Comparison of ENCODE assay signal across 20 cellular contexts in the genomic region with DNA sequence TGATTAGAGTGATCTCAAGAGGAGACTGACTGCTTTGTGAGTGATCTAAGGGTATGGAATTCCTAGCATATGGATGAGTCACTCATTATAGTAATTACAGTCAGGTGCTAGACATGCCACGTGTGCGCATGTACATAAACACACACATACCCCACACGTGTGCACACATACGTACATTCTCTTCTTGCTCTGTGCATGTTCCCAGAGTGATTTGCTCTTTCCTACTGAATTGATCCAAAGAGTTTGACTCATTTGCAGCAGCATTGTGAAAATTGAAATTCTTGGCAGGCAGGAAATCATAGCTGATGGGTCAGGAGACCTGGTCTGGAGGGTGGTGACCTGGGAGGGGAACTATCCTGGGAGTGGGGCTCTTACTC.
DNase-seq lines count a peak whose midpoint lies in the region; ATAC-seq and TF ChIP-seq lines count a peak whose summit lies in the region.
"Had no signal": no experiment of that assay in that cellular context is flagged by ENCODE, and none has a peak within 500 bp of the region (broad histone marks: within the 10 kb centered on the region; RNA-seq: fewer than 3 reads in every experiment).

No MANE protein-coding gene starts in this region.

- peaks cover 16% of the 10 kb centered on the region for H3K4me1 Mint-ChIP-seq in T-helper 17 cell
- H3K4me1 Mint-ChIP-seq in stimulated activated effector memory CD8-positive, alpha-beta T cell treated with anti-CD3 and anti-CD28 coated beads, Interleukin-12 subunit alpha, Interleukin-12 subunit beta, amount 100 ng/mL, for 72 hours: peaks cover 30% of the 10 kb centered on the region

- 93% methylated on average over 4 of the region's 4 CpGs for WGBS in thyroid gland, 2 donors

- peak overlapping the region; percentile 33 for H3K4me2 ChIP-seq in fibroblast of lung (ENCODE audit: extremely low read depth, insufficient read depth, low read length)

- DNase-seq in ELR (ENCODE audit: low read depth) (peak; percentile 46), T-helper 17 cell (no peak), fibroblast of lung (ENCODE audit: low read depth in 2 of 2) (peak; percentile 31 to 44), cerebellar nuclear complex (lab: John Stamatoyannopoulos, UW) (no peak), NCI-H146 treated with DMSO at 0.1 percent for 48 hours (lab: John Stamatoyannopoulos, UW; ENCODE audit: unreplicated experiment) (no peak), thyroid gland (no peak)
- no peak for DNase-seq in stimulated activated effector memory CD8-positive, alpha-beta T cell treated with anti-CD3 and anti-CD28 coated beads, Interleukin-12 subunit alpha, Interleukin-12 subunit beta, amount 100 ng/mL, for 72 hours (ENCODE audit: low spot score in 2 of 2)
- DNase-seq: activated naive CD8-positive, alpha-beta T cell treated with anti-CD3 and anti-CD28 coated beads, Interleukin-2, amount 10 ng/mL, durations not matched to agents 7 days and 5 days; activated T-cell treated with anti-CD3 and anti-CD28 coated beads, Interleukin-2, amount 50 U/mL, for 48 hours; effector memory CD4-positive, alpha-beta T cell; NCI-H2029 treated with DMSO at 0.1 percent for 48 hours; NCI-H526; nephron progenitor cell; OCI-M1; stimulated activated naive CD8-positive, alpha-beta T cell treated with anti-CD3 and anti-CD28 coated beads, Interleukin-15, amount 100 ng/mL, for 72 hours had no signal

- H3K79me2 ChIP-seq in fibroblast of lung (ENCODE audit: control insufficient read depth, insufficient read depth, low read length): no peaks in the 10 kb centered on the region

- H3K27me3 ChIP-seq in fibroblast of lung (ENCODE audit: control insufficient read depth, insufficient read depth, low read length) (no peaks in the 10 kb centered on the region), thyroid gland (no peaks in the 10 kb centered on the region)
- H3K27me3 ChIP-seq: cardiac muscle cell, heart left ventricle had no signal

- no peak overlapping the region for H3K4me3 ChIP-seq in fibroblast of lung (replicated peaks in 1 of 4; ENCODE audit: control extremely low read depth in 1 of 4, insufficient read depth in 1 of 4, low read depth in 3 of 4, low read length in 4 of 4)
- no peak overlapping the region for H3K4me3 ChIP-seq in thyroid gland (replicated peaks in 1 of 3)
- H3K4me3 ChIP-seq: cardiac muscle cell, heart left ventricle, prostate gland had no signal

- no peak for TF ChIP-seq POLR2A in thyroid gland (IDR thresholded peaks at IDR 0.05)

- intact Hi-C loops in thyroid gland (cut with DNase I): no loop called here

- ATAC-seq in T-helper 17 cell: no peak
- no peak for ATAC-seq in stimulated activated effector memory CD8-positive, alpha-beta T cell treated with anti-CD3 and anti-CD28 coated beads, Interleukin-12 subunit alpha, Interleukin-12 subunit beta, amount 100 ng/mL, for 72 hours
- ATAC-seq: HCT116 had no signal

- H3K9me3 ChIP-seq in T-helper 17 cell (ENCODE audit: control insufficient read depth, low read length, poor library complexity, severe bottlenecking) (no peaks in the 10 kb centered on the region), fibroblast of lung (ENCODE audit: control insufficient read depth, insufficient read depth, low read depth, low read length) (no peaks in the 10 kb centered on the region), thyroid gland (no peaks in the 10 kb centered on the region)
- H3K9me3 ChIP-seq: heart left ventricle, prostate gland had no signal

- H3K9me3 Mint-ChIP-seq in stimulated activated effector memory CD8-positive, alpha-beta T cell treated with anti-CD3 and anti-CD28 coated beads, Interleukin-12 subunit alpha, Interleukin-12 subunit beta, amount 100 ng/mL, for 72 hours: no peaks in the 10 kb centered on the region
- H3K9me3 Mint-ChIP-seq: activated CD4-positive, alpha-beta memory T cell treated with anti-CD3 and anti-CD28 coated beads for 36 hours; activated naive CD8-positive, alpha-beta T cell treated with anti-CD3 and anti-CD28 coated beads, Interleukin-2, amount 10 ng/mL, durations not matched to agents 7 days and 5 days; nephron progenitor cell; stimulated activated naive CD8-positive, alpha-beta T cell treated with anti-CD3 and anti-CD28 coated beads, Interleukin-15, amount 100 ng/mL, for 72 hours had no signal

- H3K4me3 Mint-ChIP-seq in T-helper 17 cell: no peak overlapping the region
- H3K4me3 Mint-ChIP-seq in stimulated activated effector memory CD8-positive, alpha-beta T cell treated with anti-CD3 and anti-CD28 coated beads, Interleukin-12 subunit alpha, Interleukin-12 subunit beta, amount 100 ng/mL, for 72 hours: no peak overlapping the region
- H3K4me3 Mint-ChIP-seq: activated CD4-positive, alpha-beta memory T cell treated with anti-CD3 and anti-CD28 coated beads for 36 hours; activated naive CD8-positive, alpha-beta T cell treated with anti-CD3 and anti-CD28 coated beads, Interleukin-2, amount 10 ng/mL, durations not matched to agents 7 days and 5 days; nephron progenitor cell; stimulated activated naive CD8-positive, alpha-beta T cell treated with anti-CD3 and anti-CD28 coated beads, Interleukin-15, amount 100 ng/mL, for 72 hours had no signal

- TF ChIP-seq CTCF in fibroblast of lung (conservative IDR thresholded peaks at IDR 0.05 in 1 of 2, IDR thresholded peaks at IDR 0.05 in 1 of 2; ENCODE audit: low read depth in 1 of 2, low read length in 2 of 2) (no peak), thyroid gland (IDR thresholded peaks at IDR 0.05) (no peak)

- H3K36me3 Mint-ChIP-seq in T-helper 17 cell (ENCODE audit: low read depth): no peaks in the 10 kb centered on the region
- H3K36me3 Mint-ChIP-seq in stimulated activated effector memory CD8-positive, alpha-beta T cell treated with anti-CD3 and anti-CD28 coated beads, Interleukin-12 subunit alpha, Interleukin-12 subunit beta, amount 100 ng/mL, for 72 hours: no peaks in the 10 kb centered on the region
- H3K36me3 Mint-ChIP-seq: activated CD4-positive, alpha-beta memory T cell treated with anti-CD3 and anti-CD28 coated beads for 36 hours; activated naive CD8-positive, alpha-beta T cell treated with anti-CD3 and anti-CD28 coated beads, Interleukin-2, amount 10 ng/mL, durations not matched to agents 7 days and 5 days had no signal

- H3K27ac Mint-ChIP-seq in T-helper 17 cell: peak overlapping the region; percentile 51
- H3K27ac Mint-ChIP-seq in stimulated activated effector memory CD8-positive, alpha-beta T cell treated with anti-CD3 and anti-CD28 coated beads, Interleukin-12 subunit alpha, Interleukin-12 subunit beta, amount 100 ng/mL, for 72 hours: peak overlapping the region; percentile 51
- H3K27ac Mint-ChIP-seq: activated CD4-positive, alpha-beta memory T cell treated with anti-CD3 and anti-CD28 coated beads for 36 hours had no signal

- no peaks in the 10 kb centered on the region for H3K27me3 Mint-ChIP-seq in T-helper 17 cell
- H3K27me3 Mint-ChIP-seq: activated CD4-positive, alpha-beta memory T cell treated with anti-CD3 and anti-CD28 coated beads for 36 hours; stimulated activated naive CD8-positive, alpha-beta T cell treated with anti-CD3 and anti-CD28 coated beads, Interleukin-15, amount 100 ng/mL, for 72 hours had no signal

- H3K36me3 ChIP-seq in fibroblast of lung (ENCODE audit: control insufficient read depth, insufficient read depth, low read length) (no peaks in the 10 kb centered on the region), thyroid gland (no peaks in the 10 kb centered on the region)
- H3K36me3 ChIP-seq: cardiac muscle cell, heart left ventricle, prostate gland had no signal

- no peaks in the 10 kb centered on the region for H4K20me1 ChIP-seq in fibroblast of lung (ENCODE audit: control insufficient read depth, extremely low read depth, insufficient read depth, low read length)

- H3K9ac ChIP-seq in fibroblast of lung (ENCODE audit: insufficient read depth, low read length): no peak overlapping the region

- peak overlapping the region; percentile 55 for H3K27ac ChIP-seq in fibroblast of lung (ENCODE audit: insufficient read depth, low read length)
- H3K27ac ChIP-seq in thyroid gland: no peak overlapping the region
- H3K27ac ChIP-seq: cardiac muscle cell, prostate gland had no signal

- H2AFZ ChIP-seq in fibroblast of lung (ENCODE audit: low read length): no peak overlapping the region

- H3K4me1 ChIP-seq in fibroblast of lung (ENCODE audit: control insufficient read depth, extremely low read depth, insufficient read depth, low read length) (peaks cover 13% of the 10 kb centered on the region), thyroid gland (peaks cover 0 to 15% of the 10 kb centered on the region in 2 donors)
- H3K4me1 ChIP-seq: prostate gland had no signal

Comparison
In these comparisons a context has a peak if more than half of its experiments do, and no peak if none do; other contexts are left out.
1. DNase-seq: peak in ELR (single experiment) and fibroblast of lung (2 of 2); none in T-helper 17 cell (0 of 3), stimulated activated effector memory CD8-positive, alpha-beta T cell treated with anti-CD3 and anti-CD28 coated beads, Interleukin-12 subunit alpha, Interleukin-12 subunit beta, amount 100 ng/mL, for 72 hours (0 of 2), cerebellar nuclear complex (0 of 2), NCI-H146 treated with DMSO at 0.1 percent for 48 hours (single experiment) and thyroid gland (0 of 2).